ENCODE assay signal across 17 cellular contexts in genomic region chr11:12205330-12205729, GRCh38.
DNase-seq lines count a peak whose midpoint lies in the region; TF ChIP-seq lines count a peak whose summit lies in the region.
"Had no signal": no experiment of that assay in that cellular context is flagged by ENCODE, and none has a peak within 500 bp of the region (broad histone marks: within the 10 kb centered on the region; RNA-seq: fewer than 3 reads in every experiment).

No MANE protein-coding gene starts in this region.

- POLR2A ChIA-PET in Caco-2 (lab: Charles Lee): no interaction called here

- H3K4me3 Mint-ChIP-seq in T-helper 1 cell treated with Interleukin-12 subunit alpha and Interleukin-12 subunit beta and Interleukin-4 antibody, amounts not matched to agents 30 μg/mL and 1 μg/mL, for 36 hours: no peak overlapping the region
- H3K4me3 Mint-ChIP-seq in Caco-2 (ENCODE audit: unreplicated experiment): no peak overlapping the region
- H3K4me3 Mint-ChIP-seq: CD14-positive monocyte; naive thymus-derived CD8-positive, alpha-beta T cell had no signal

- CTCF ChIA-PET in Caco-2 (lab: Charles Lee): no interaction called here

- BruUV-seq in Caco-2 (replicated peaks; lab: Mats Ljungman, UMichigan): no TSS peak

- H3K9me3 Mint-ChIP-seq in T-helper 1 cell treated with Interleukin-12 subunit alpha and Interleukin-12 subunit beta and Interleukin-4 antibody, amounts not matched to agents 30 μg/mL and 1 μg/mL, for 36 hours: peaks cover 4% of the 10 kb centered on the region
- H3K9me3 Mint-ChIP-seq in Caco-2 (ENCODE audit: unreplicated experiment): no peaks in the 10 kb centered on the region

- intact Hi-C loops in Caco-2 (cut with micrococcal nuclease; ENCODE audit: unreplicated experiment): no loop called here

- H3K27me3 ChIP-seq in adipocyte (replicated peaks; ENCODE audit: control insufficient read depth, insufficient read depth, low read length): no peaks in the 10 kb centered on the region
- no peaks in the 10 kb centered on the region for H3K27me3 ChIP-seq in Caco-2 (replicated peaks; ENCODE audit: control insufficient read depth, insufficient read depth, low read length)
- H3K27me3 ChIP-seq: cardiac muscle cell had no signal

- H3K27ac Mint-ChIP-seq in T-helper 1 cell treated with Interleukin-12 subunit alpha and Interleukin-12 subunit beta and Interleukin-4 antibody, amounts not matched to agents 30 μg/mL and 1 μg/mL, for 36 hours: peak overlapping the region; percentile 62
- H3K27ac Mint-ChIP-seq in Caco-2 (ENCODE audit: unreplicated experiment): no peak overlapping the region

- peaks cover 72% of the 10 kb centered on the region for H3K36me3 Mint-ChIP-seq in T-helper 1 cell treated with Interleukin-12 subunit alpha and Interleukin-12 subunit beta and Interleukin-4 antibody, amounts not matched to agents 30 μg/mL and 1 μg/mL, for 36 hours (ENCODE audit: low read depth)
- peaks cover 99% of the 10 kb centered on the region for H3K36me3 Mint-ChIP-seq in Caco-2 (ENCODE audit: insufficient read depth, unreplicated experiment)

- peaks cover 47% of the 10 kb centered on the region for H3K4me1 Mint-ChIP-seq in T-helper 1 cell treated with Interleukin-12 subunit alpha and Interleukin-12 subunit beta and Interleukin-4 antibody, amounts not matched to agents 30 μg/mL and 1 μg/mL, for 36 hours (ENCODE audit: low read depth)
- peaks cover 30% of the 10 kb centered on the region for H3K4me1 Mint-ChIP-seq in Caco-2 (ENCODE audit: low read depth, unreplicated experiment)

- H3K27me3 Mint-ChIP-seq in T-helper 1 cell treated with Interleukin-12 subunit alpha and Interleukin-12 subunit beta and Interleukin-4 antibody, amounts not matched to agents 30 μg/mL and 1 μg/mL, for 36 hours (ENCODE audit: low read depth): no peaks in the 10 kb centered on the region
- no peaks in the 10 kb centered on the region for H3K27me3 Mint-ChIP-seq in Caco-2 (ENCODE audit: insufficient read depth, unreplicated experiment)
- H3K27me3 Mint-ChIP-seq: naive thymus-derived CD8-positive, alpha-beta T cell had no signal

- H3K4me3 ChIP-seq in adipocyte (ENCODE audit: low read length) (no peak overlapping the region), Caco-2 (ENCODE audit: low read depth, low read length) (no peak overlapping the region)
- H3K4me3 ChIP-seq: cardiac muscle cell had no signal

- H3K4me1 ChIP-seq in adipocyte (ENCODE audit: control insufficient read depth, insufficient read depth, low read length) (peaks cover 13% of the 10 kb centered on the region), Caco-2 (peaks cover 42% of the 10 kb centered on the region)

- H3K9me3 ChIP-seq in adipocyte (ENCODE audit: control insufficient read depth, low read length): no peaks in the 10 kb centered on the region
- no peaks in the 10 kb centered on the region for H3K9me3 ChIP-seq in Caco-2

- DNase-seq in T-helper 1 cell: no peak
- peak; percentile 63 for DNase-seq in HCEC 1CT
- peak; percentile 42 for DNase-seq in adipocyte (ENCODE audit: low read depth)
- peak; percentile 61 for DNase-seq in iris pigment epithelial cell (ENCODE audit: low read depth)
- no peak for DNase-seq in C1 segment of cervical spinal cord (lab: John Stamatoyannopoulos, UW)
- no peak for DNase-seq in Caco-2
- no peak for DNase-seq in activated CD8-positive, alpha-beta memory T cell treated with anti-CD3 and anti-CD28 coated beads, Interleukin-2, amount 50 U/mL, for 4 hours
- DNase-seq: mammary epithelial cell; naive thymus-derived CD8-positive, alpha-beta T cell; NCI-H1105 treated with DMSO at 0.1 percent for 48 hours; posterior cingulate gyrus; stimulated activated CD4-positive, alpha-beta T cell treated with anti-CD3 and anti-CD28 coated beads, Interleukin-4, amount 100 ng/mL, for 24 hours; stimulated activated CD8-positive, alpha-beta memory T cell treated with anti-CD3 and anti-CD28 coated beads, Interleukin-4, amount 100 ng/mL, for 48 hours had no signal

- TF ChIP-seq CTCF in Caco-2 (IDR thresholded peaks at IDR 0.05; ENCODE audit: insufficient read depth in 1 of 2, low read depth in 1 of 2, low read length in 1 of 2, severe bottlenecking in 1 of 2, unreplicated experiment in 1 of 2): no peak

- no peak overlapping the region for H3K9ac ChIP-seq in adipocyte (ENCODE audit: low read length)
- H3K9ac ChIP-seq: KMS-11 had no signal

- H3K36me3 ChIP-seq in adipocyte (ENCODE audit: control insufficient read depth, insufficient read depth, low read length, severe bottlenecking) (peaks cover 14% of the 10 kb centered on the region), Caco-2 (ENCODE audit: control insufficient read depth, insufficient read depth, low read length) (peaks cover 6% of the 10 kb centered on the region; the same call in 1 of the 2 replicates)

Comparison
In these comparisons a context has a peak if more than half of its experiments do, and no peak if none do; other contexts are left out.
1. DNase-seq: peak in HCEC 1CT (single experiment), adipocyte (single experiment) and iris pigment epithelial cell (single experiment); none in T-helper 1 cell (0 of 5), C1 segment of cervical spinal cord (0 of 14), Caco-2 (0 of 2) and activated CD8-positive, alpha-beta memory T cell treated with anti-CD3 and anti-CD28 coated beads, Interleukin-2, amount 50 U/mL, for 4 hours (single experiment).